ENCODE assay signal across 8 cellular contexts in the genomic region with DNA sequence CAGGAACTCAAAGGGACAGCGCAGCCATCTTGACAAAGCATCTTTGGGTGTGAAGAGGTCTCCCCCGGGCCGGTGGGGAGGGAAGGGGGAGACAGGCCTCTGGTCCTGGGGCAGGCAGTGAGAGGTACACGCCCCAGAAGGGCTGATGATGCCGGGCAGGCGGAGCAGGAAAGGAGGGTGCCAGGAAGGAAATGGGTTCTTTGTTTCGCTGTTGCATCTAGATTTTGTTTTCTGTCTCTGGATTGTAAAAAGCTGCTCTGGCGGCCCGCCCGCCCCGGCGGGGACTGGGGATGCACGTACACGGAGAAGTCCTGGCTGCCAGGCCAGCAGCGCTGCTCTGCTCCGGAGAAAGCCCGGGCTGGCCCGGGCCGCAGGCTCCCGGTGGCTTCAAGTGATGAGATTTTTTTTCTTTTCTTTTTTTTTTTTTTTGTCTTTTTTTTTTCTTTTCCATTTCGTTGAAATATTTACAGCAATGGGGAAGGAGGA. TPM values are rescaled to one million over a fixed set of nuclear protein-coding genes. Genes with fewer than 3 reads are reported as not detected.
A peak's percentile ranks its signal among the peaks of the same experiment; 100 is the strongest.
DNase-seq lines count a peak whose midpoint lies in the region; ATAC-seq lines count a peak whose summit lies in the region.

No MANE protein-coding gene starts in this region.

- peak overlapping the region; percentile 65 to 89 (median 74) for H3K4me3 Mint-ChIP-seq in IgD-negative memory B cell

- H3K9ac ChIP-seq in skeletal muscle tissue (ENCODE audit: low read depth in 1 of 3, low read length in 3 of 3), result peak overlapping the region in 2 of 3 donors; percentile 54 to 57

- peaks cover 4% of the 10 kb centered on the region for H3K36me3 Mint-ChIP-seq in IgD-negative memory B cell

- H3K9me3 Mint-ChIP-seq in IgD-negative memory B cell, result no peaks in the 10 kb centered on the region

- H3K27ac ChIP-seq in skeletal muscle tissue (ENCODE audit: low read depth, low read length), result peak overlapping the region; percentile 19

- peaks cover 9 to 13% (median 12%) of the 10 kb centered on the region in 3 donors for H3K4me1 Mint-ChIP-seq in IgD-negative memory B cell

- H3K4me1 ChIP-seq in skeletal muscle tissue (ENCODE audit: control insufficient read depth in 3 of 3, insufficient read depth in 3 of 3, low read length in 3 of 3), result peaks cover 19 to 24% (median 23%) of the 10 kb centered on the region in 3 donors

- H3K27me3 Mint-ChIP-seq in IgD-negative memory B cell, result no peaks in the 10 kb centered on the region

- DNase-seq in activated naive CD4-positive, alpha-beta T cell treated with Interleukin-2 at 50 U/mL for 16 hours, result peak; percentile 54
- DNase-seq in cardiac septum (ENCODE audit: low spot score) (peak; percentile 83), mesenteric fat pad (ENCODE audit: low spot score) (no peak)

- H3K27ac Mint-ChIP-seq in IgD-negative memory B cell, result peak overlapping the region; percentile 31 to 82 (median 37)

- H3K4me3 ChIP-seq in skeletal muscle tissue (ENCODE audit: low read length in 3 of 3), result peak overlapping the region in 1 of 3 donors; percentile 22

- H3K9me3 ChIP-seq in skeletal muscle tissue (ENCODE audit: control insufficient read depth in 3 of 3, low read length in 3 of 3), result no peaks in the 10 kb centered on the region

- intact Hi-C loops in cardiac septum (cut with DNase I), result loop anchor here (5.0 to 10.0 kb wide), 4 partner anchors 48 to 325 kb away; a partner anchor contains a TSS

- H3K36me3 ChIP-seq in skeletal muscle tissue (ENCODE audit: control insufficient read depth in 3 of 3, insufficient read depth in 3 of 3, low read length in 3 of 3), result peaks cover 0 to 7% (median 0%) of the 10 kb centered on the region in 3 donors

- no peaks in the 10 kb centered on the region for H3K27me3 ChIP-seq in skeletal muscle tissue (ENCODE audit: control insufficient read depth in 3 of 3, insufficient read depth in 3 of 3, low read length in 3 of 3)

- ATAC-seq in HG03457 (IDR thresholded peaks at IDR 0.05; ENCODE audit: unreplicated experiment), result no peak
- ATAC-seq in GM19035 (IDR thresholded peaks at IDR 0.05; ENCODE audit: unreplicated experiment), result no peak
- ATAC-seq in GM18870 (IDR thresholded peaks at IDR 0.05; ENCODE audit: unreplicated experiment), result no peak

RNA-seq across cellular contexts. Expression of a gene that starts 13.2 kb away (rescaled TPM):
- 1.9 TPM for polyA plus RNA-seq in IgD-negative memory B cell
- total RNA-seq in cardiac septum, result 0.70 TPM
- 3.7 TPM for total RNA-seq in skeletal muscle tissue
- 0.87 TPM for total RNA-seq in mesenteric fat pad

RNA-seq across cellular contexts. Expression of a gene that starts 32.0 kb away (rescaled TPM):
- 1.4 TPM for polyA plus RNA-seq in IgD-negative memory B cell
- total RNA-seq in cardiac septum, result 487 TPM
- 137 TPM for total RNA-seq in skeletal muscle tissue
- total RNA-seq in mesenteric fat pad, result 160 TPM

RNA-seq across cellular contexts. Expression of a gene that starts 56.4 kb away (rescaled TPM):
- 0.11 TPM for polyA plus RNA-seq in IgD-negative memory B cell
- total RNA-seq in cardiac septum (7.9 TPM), skeletal muscle tissue (12.0 TPM), mesenteric fat pad (27.1 TPM)

RNA-seq across cellular contexts. Expression of a gene that starts 59.0 kb away (rescaled TPM):
- 2.8 TPM for polyA plus RNA-seq in IgD-negative memory B cell
- 41.8 TPM for total RNA-seq in cardiac septum
- total RNA-seq in skeletal muscle tissue, result 12.5 TPM
- 32.3 TPM for total RNA-seq in mesenteric fat pad
